Comparison of ENCODE assay signal across 13 cellular contexts in the genomic region with DNA sequence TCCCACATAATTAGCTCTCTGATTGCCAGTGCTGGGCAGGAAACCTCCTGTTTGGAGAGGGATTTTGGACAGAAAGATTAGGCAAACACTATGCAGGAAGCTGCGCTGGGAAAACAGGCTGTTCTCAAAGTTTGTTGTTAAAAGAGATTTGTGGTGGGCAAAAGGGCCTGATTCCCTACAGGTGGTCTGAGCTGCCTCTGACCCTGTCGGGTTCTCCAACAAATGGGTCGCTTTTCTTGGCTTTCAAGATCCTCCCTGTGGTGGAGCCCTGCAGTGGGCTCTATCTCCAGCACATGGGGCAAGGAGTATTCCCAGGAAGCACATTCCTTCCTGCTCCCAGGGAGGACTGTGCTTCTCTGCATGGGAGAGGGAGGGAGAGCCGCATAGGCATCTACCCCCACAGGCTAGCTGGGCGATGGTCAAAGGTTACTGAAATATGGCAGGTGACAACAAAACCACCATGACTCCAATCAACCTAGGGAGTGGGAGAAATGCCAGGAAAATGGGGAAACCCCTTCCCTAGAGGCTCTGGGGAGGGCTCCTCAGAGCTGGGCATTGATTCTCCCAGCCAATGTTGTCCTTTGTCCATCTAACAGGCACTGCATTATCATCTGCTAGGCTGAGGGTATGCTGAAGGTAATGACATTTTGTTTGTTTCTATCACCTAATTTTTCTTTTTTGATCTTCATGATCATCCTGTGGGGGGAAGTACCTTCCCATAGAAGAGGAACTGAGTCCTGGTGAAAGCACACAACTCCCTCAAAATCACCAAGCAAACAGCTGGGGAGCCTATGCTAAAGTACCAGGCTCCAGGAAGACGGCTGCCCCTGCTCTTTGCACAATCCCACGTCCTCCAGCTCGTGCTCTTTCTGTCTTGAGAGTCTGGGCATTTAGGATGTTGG.
A peak's percentile ranks its signal among the peaks of the same experiment; 100 is the strongest.
DNase-seq lines count a peak whose midpoint lies in the region; ATAC-seq and TF ChIP-seq lines count a peak whose summit lies in the region.
"Had no signal": no experiment of that assay in that cellular context is flagged by ENCODE, and none has a peak within 500 bp of the region (broad histone marks: within the 10 kb centered on the region; RNA-seq: fewer than 3 reads in every experiment).

No MANE protein-coding gene starts in this region.

- no peak overlapping the region for H3K4me3 Mint-ChIP-seq in Caco-2 (ENCODE audit: unreplicated experiment)
- peak overlapping the region; percentile 43 for H3K4me3 Mint-ChIP-seq in nephron progenitor cell
- no peak overlapping the region for H3K4me3 Mint-ChIP-seq in activated CD4-positive, alpha-beta T cell treated with anti-CD3 and anti-CD28 coated beads for 36 hours
- H3K4me3 Mint-ChIP-seq: stimulated activated naive CD8-positive, alpha-beta T cell treated with anti-CD3 and anti-CD28 coated beads, Interleukin-15, amount 100 ng/mL, for 72 hours had no signal

- in situ Hi-C loops in brain microvascular endothelial cell (cut with HindIII; ENCODE audit: low pct_ligation_motif_present, low sequenced_read_pairs): no loop called here

- H3K4me1 ChIP-seq in Caco-2: peaks cover 40% of the 10 kb centered on the region

- no TSS peak for BruUV-seq in Caco-2 (replicated peaks; lab: Mats Ljungman, UMichigan)

- intact Hi-C loops in Caco-2 (cut with micrococcal nuclease; ENCODE audit: unreplicated experiment): loop anchor here (2.0 kb wide), 1 partner anchor 18 kb away; no protein-coding TSS in a partner anchor
- intact Hi-C loops in activated CD4-positive, alpha-beta T cell treated with anti-CD3 and anti-CD28 coated beads for 36 hours (cut with DNase I, micrococcal nuclease): no loop called here

- H3K9me3 Mint-ChIP-seq in Caco-2 (ENCODE audit: unreplicated experiment) (no peaks in the 10 kb centered on the region), nephron progenitor cell (no peaks in the 10 kb centered on the region)
- no peaks in the 10 kb centered on the region for H3K9me3 Mint-ChIP-seq in activated CD4-positive, alpha-beta T cell treated with anti-CD3 and anti-CD28 coated beads for 36 hours (ENCODE audit: low read depth)
- H3K9me3 Mint-ChIP-seq: stimulated activated naive CD8-positive, alpha-beta T cell treated with anti-CD3 and anti-CD28 coated beads, Interleukin-15, amount 100 ng/mL, for 72 hours had no signal

- H3K4me3 ChIP-seq in Caco-2 (ENCODE audit: low read depth, low read length): no peak overlapping the region
- H3K4me3 ChIP-seq in brain microvascular endothelial cell (ENCODE audit: low read depth, low read length): no peak overlapping the region
- H3K4me3 ChIP-seq: left lung had no signal

- POLR2A ChIA-PET in Caco-2 (lab: Charles Lee): interaction anchor here (0.6 kb wide), 1 partner anchor 14 kb away, joined by 6 read pairs; no protein-coding TSS in a partner anchor
- POLR2A ChIA-PET in activated CD4-positive, alpha-beta T cell treated with anti-CD3 and anti-CD28 coated beads for 36 hours (lab: Charles Lee): no interaction called here

- H3K9me3 ChIP-seq in Caco-2: no peaks in the 10 kb centered on the region
- H3K9me3 ChIP-seq: BE2C, left lung had no signal

- H3K36me3 ChIP-seq in Caco-2 (ENCODE audit: control insufficient read depth, insufficient read depth, low read length) (no peaks in the 10 kb centered on the region), brain microvascular endothelial cell (replicated peaks) (no peaks in the 10 kb centered on the region)
- H3K36me3 ChIP-seq: BE2C, left lung had no signal

- DNase-seq in Caco-2: peak; percentile 28 to 50
- DNase-seq in LHCN-M2 (ENCODE audit: low read depth): peak; percentile 54
- peak; percentile 45 for DNase-seq in dermis blood vessel endothelial cell
- no peak for DNase-seq in nephron progenitor cell
- DNase-seq in NCI-H510A treated with DMSO at 0.1 percent for 48 hours (lab: John Stamatoyannopoulos, UW): no peak
- no peak for DNase-seq in brain microvascular endothelial cell
- DNase-seq in activated CD4-positive, alpha-beta T cell treated with anti-CD3 and anti-CD28 coated beads for 36 hours: no peak
- DNase-seq in cerebellar cortex (ENCODE audit: low spot score): no peak
- DNase-seq: activated naive CD4-positive, alpha-beta T cell treated with Interleukin-2 at 50 U/mL for 16 hours; left lung; NCI-H748 treated with DMSO at 0.1 percent for 48 hours; stimulated activated naive CD8-positive, alpha-beta T cell treated with anti-CD3 and anti-CD28 coated beads, Interleukin-15, amount 100 ng/mL, for 72 hours had no signal

- H3K27me3 Mint-ChIP-seq in Caco-2 (ENCODE audit: insufficient read depth, unreplicated experiment) (no peaks in the 10 kb centered on the region), nephron progenitor cell (ENCODE audit: low read depth, poor library complexity) (peaks cover 23% of the 10 kb centered on the region)
- H3K27me3 Mint-ChIP-seq in activated CD4-positive, alpha-beta T cell treated with anti-CD3 and anti-CD28 coated beads for 36 hours: peaks cover 8% of the 10 kb centered on the region

- H3K27ac Mint-ChIP-seq in Caco-2 (ENCODE audit: unreplicated experiment) (peak overlapping the region; percentile 33), nephron progenitor cell (peak overlapping the region; percentile 97)
- no peak overlapping the region for H3K27ac Mint-ChIP-seq in activated CD4-positive, alpha-beta T cell treated with anti-CD3 and anti-CD28 coated beads for 36 hours
- H3K27ac Mint-ChIP-seq: stimulated activated naive CD8-positive, alpha-beta T cell treated with anti-CD3 and anti-CD28 coated beads, Interleukin-15, amount 100 ng/mL, for 72 hours had no signal

- TF ChIP-seq CTCF in Caco-2 (IDR thresholded peaks at IDR 0.05; ENCODE audit: insufficient read depth in 1 of 2, low read depth in 1 of 2, low read length in 1 of 2, severe bottlenecking in 1 of 2, unreplicated experiment in 1 of 2) (no peak), nephron progenitor cell (IDR thresholded peaks at IDR 0.05) (no peak), brain microvascular endothelial cell (IDR thresholded peaks at IDR 0.05; ENCODE audit: low read depth, low read length, missing control alignments) (no peak)

- CTCF ChIA-PET in Caco-2 (lab: Charles Lee): interaction anchor here (0.7 to 1.6 kb wide), 4 partner anchors 9 to 137 kb away, joined by 3 read pairs; no protein-coding TSS in a partner anchor
- CTCF ChIA-PET in activated CD4-positive, alpha-beta T cell treated with anti-CD3 and anti-CD28 coated beads for 36 hours (lab: Charles Lee): no interaction called here

- H3K27me3 ChIP-seq in Caco-2 (replicated peaks; ENCODE audit: control insufficient read depth, insufficient read depth, low read length) (no peaks in the 10 kb centered on the region), brain microvascular endothelial cell (replicated peaks) (no peaks in the 10 kb centered on the region)
- H3K27me3 ChIP-seq: BE2C, left lung had no signal

- H3K36me3 Mint-ChIP-seq in Caco-2 (ENCODE audit: insufficient read depth, unreplicated experiment) (no peaks in the 10 kb centered on the region), nephron progenitor cell (ENCODE audit: low read depth) (peaks cover 4% of the 10 kb centered on the region)
- H3K36me3 Mint-ChIP-seq in activated CD4-positive, alpha-beta T cell treated with anti-CD3 and anti-CD28 coated beads for 36 hours (ENCODE audit: low read depth): no peaks in the 10 kb centered on the region

- no peak for ATAC-seq in activated CD4-positive, alpha-beta T cell treated with anti-CD3 and anti-CD28 coated beads for 36 hours
- ATAC-seq: left lung; stimulated activated naive CD8-positive, alpha-beta T cell treated with anti-CD3 and anti-CD28 coated beads, Interleukin-15, amount 100 ng/mL, for 72 hours had no signal

- no peak overlapping the region for H3K27ac ChIP-seq in brain microvascular endothelial cell
- H3K27ac ChIP-seq: left lung had no signal

- H3K4me1 Mint-ChIP-seq in Caco-2 (ENCODE audit: low read depth, unreplicated experiment) (peaks cover 39% of the 10 kb centered on the region), nephron progenitor cell (peaks cover 87% of the 10 kb centered on the region)
- no peaks in the 10 kb centered on the region for H3K4me1 Mint-ChIP-seq in activated CD4-positive, alpha-beta T cell treated with anti-CD3 and anti-CD28 coated beads for 36 hours
- H3K4me1 Mint-ChIP-seq: stimulated activated naive CD8-positive, alpha-beta T cell treated with anti-CD3 and anti-CD28 coated beads, Interleukin-15, amount 100 ng/mL, for 72 hours had no signal

Comparison
In these comparisons a context has a peak if more than half of its experiments do, and no peak if none do; other contexts are left out.
1. DNase-seq: peak in Caco-2 (2 of 2), LHCN-M2 (single experiment) and dermis blood vessel endothelial cell (single experiment); none in nephron progenitor cell (single experiment), NCI-H510A treated with DMSO at 0.1 percent for 48 hours (single experiment), brain microvascular endothelial cell (single experiment), activated CD4-positive, alpha-beta T cell treated with anti-CD3 and anti-CD28 coated beads for 36 hours (single experiment) and cerebellar cortex (single experiment).